Comparison of ENCODE assay signal across 12 cellular contexts in the genomic region with DNA sequence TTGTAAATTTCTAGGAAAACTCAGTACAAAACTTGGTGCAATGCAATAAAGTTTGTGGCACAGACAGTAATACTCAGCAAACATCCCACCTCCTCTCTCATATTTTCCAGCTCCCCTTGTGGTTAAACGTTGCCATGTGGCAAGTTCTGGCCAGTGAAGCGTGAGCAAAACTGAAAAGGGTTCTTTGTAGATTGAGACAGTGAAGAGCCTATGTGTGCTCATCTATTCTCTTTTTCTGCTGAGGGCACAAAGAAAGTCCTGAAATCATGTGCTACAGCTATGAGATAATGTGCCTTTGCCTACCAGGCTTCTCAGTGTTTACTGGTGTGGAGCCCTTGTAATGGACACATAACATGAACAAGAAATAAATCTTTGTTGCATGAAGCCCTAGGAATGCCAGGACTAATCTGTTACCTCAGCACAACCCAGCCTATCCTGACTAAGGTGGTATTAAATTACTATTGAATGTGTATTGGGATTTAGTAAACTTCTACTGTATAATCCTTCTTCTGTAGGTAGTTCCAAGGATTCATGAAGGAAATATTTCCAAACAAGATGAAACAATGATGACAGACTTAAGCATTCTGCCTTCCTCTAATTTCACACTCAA. TPM values are rescaled to one million over a fixed set of nuclear protein-coding genes. Genes with fewer than 3 reads are reported as not detected.
DNase-seq lines count a peak whose midpoint lies in the region; ATAC-seq, FAIRE-seq and TF ChIP-seq lines count a peak whose summit lies in the region.
"Had no signal": no experiment of that assay in that cellular context is flagged by ENCODE, and none has a peak within 500 bp of the region (broad histone marks: within the 10 kb centered on the region; RNA-seq: fewer than 3 reads in every experiment).

No MANE protein-coding gene starts in this region.

- H3K36me3 ChIP-seq in kidney epithelial cell (ENCODE audit: control insufficient read depth, insufficient read depth, low read length) (no peaks in the 10 kb centered on the region), thyroid gland (no peaks in the 10 kb centered on the region), MG63 (no peaks in the 10 kb centered on the region)
- H3K36me3 ChIP-seq: neutrophil had no signal

- no peaks in the 10 kb centered on the region for H3K4me1 Mint-ChIP-seq in naive thymus-derived CD8-positive, alpha-beta T cell

- H3K9me3 Mint-ChIP-seq in naive thymus-derived CD8-positive, alpha-beta T cell: no peaks in the 10 kb centered on the region

- TF ChIP-seq POLR2A in thyroid gland (IDR thresholded peaks at IDR 0.05): no peak

- H3K27me3 Mint-ChIP-seq in naive thymus-derived CD8-positive, alpha-beta T cell: no peaks in the 10 kb centered on the region

- no peak overlapping the region for H3K27ac Mint-ChIP-seq in naive thymus-derived CD8-positive, alpha-beta T cell

- H3K9me3 ChIP-seq in thyroid gland (no peaks in the 10 kb centered on the region), MG63 (no peaks in the 10 kb centered on the region)
- H3K9me3 ChIP-seq: body of pancreas, neutrophil had no signal

- H3K4me3 Mint-ChIP-seq in naive thymus-derived CD8-positive, alpha-beta T cell: no peak overlapping the region

- no peaks in the 10 kb centered on the region for H3K4me1 ChIP-seq in thyroid gland
- H3K4me1 ChIP-seq: body of pancreas had no signal

- POLR2A ChIA-PET in naive thymus-derived CD8-positive, alpha-beta T cell (lab: Charles Lee): no interaction called here

- peak; percentile 38 for FAIRE-seq in RCC 7860 (lab: Jason Lieb, UNC)

- intact Hi-C loops in thyroid gland (cut with DNase I): no loop called here

- peak; percentile 56 for DNase-seq in COLO829 (ENCODE audit: low spot score)
- DNase-seq in RCC 7860 (ENCODE audit: low spot score): peak; percentile 14
- DNase-seq in kidney epithelial cell (ENCODE audit: low read depth): peak; percentile 10
- no peak for DNase-seq in thyroid gland
- no peak for DNase-seq in naive thymus-derived CD8-positive, alpha-beta T cell
- DNase-seq in MG63: no peak
- DNase-seq: activated CD4-positive, CD25-positive, alpha-beta regulatory T cell; body of pancreas had no signal

- WGBS in thyroid gland, 2 donors: 32 to 58% methylated on average over 2 of the region's 2 CpGs

- H3K27me3 ChIP-seq in kidney epithelial cell (ENCODE audit: control insufficient read depth, insufficient read depth, low read length) (no peaks in the 10 kb centered on the region), thyroid gland (no peaks in the 10 kb centered on the region), MG63 (no peaks in the 10 kb centered on the region)
- H3K27me3 ChIP-seq: body of pancreas had no signal

- TF ChIP-seq CTCF in kidney epithelial cell (IDR thresholded peaks at IDR 0.05; ENCODE audit: insufficient read depth, low read length, poor library complexity, severe bottlenecking) (peak; percentile 12), thyroid gland (IDR thresholded peaks at IDR 0.05) (no peak)

- no peak overlapping the region for H3K27ac ChIP-seq in thyroid gland
- H3K27ac ChIP-seq: body of pancreas, neutrophil had no signal

- H3K36me3 Mint-ChIP-seq in naive thymus-derived CD8-positive, alpha-beta T cell: no peaks in the 10 kb centered on the region

- H3K4me3 ChIP-seq in kidney epithelial cell (ENCODE audit: low read depth, low read length) (no peak overlapping the region), thyroid gland (replicated peaks in 1 of 3) (no peak overlapping the region), MG63 (no peak overlapping the region)
- H3K4me3 ChIP-seq: body of pancreas had no signal

- peak; percentile 78 for ATAC-seq in GM19463 (IDR thresholded peaks at IDR 0.05; ENCODE audit: unreplicated experiment)
- ATAC-seq in HG03095 (IDR thresholded peaks at IDR 0.05; ENCODE audit: unreplicated experiment): no peak
- no peak for ATAC-seq in naive thymus-derived CD8-positive, alpha-beta T cell
- ATAC-seq: body of pancreas had no signal

RNA-seq across cellular contexts. Expression of a gene that starts 13.0 kb away (rescaled TPM):
- 22.1 and 22.7 TPM in 2 replicates for total RNA-seq in kidney epithelial cell
- 1 to 10 TPM in 2 of 4 donors, under 1 TPM in 1, not detected in 1; 0.67 to 2.1 (median 1.8) TPM for total RNA-seq in thyroid gland
- total RNA-seq in naive thymus-derived CD8-positive, alpha-beta T cell: not detected
- polyA plus RNA-seq in naive thymus-derived CD8-positive, alpha-beta T cell: under 1 TPM in 2 of 3 donors, not detected in 1; 0.19 to 0.73 TPM
- 55.7 and 57.0 TPM in 2 replicates for total RNA-seq in MG63 (2014; rRNA removed; shearing (Covaris generic); ENCODE audit: low replicate concordance)

RNA-seq across cellular contexts. Expression of a gene that starts 47.7 kb away (rescaled TPM):
- total RNA-seq in kidney epithelial cell (0.07 and 0.21 TPM in 2 replicates), thyroid gland (10 to 100 TPM in 2 of 4 donors, 1 to 10 TPM in 2; 3.5 to 36.6 (median 15.0) TPM)
- under 1 TPM in 1 of 2 experiments, not detected in 1; 0.49 TPM for total RNA-seq in naive thymus-derived CD8-positive, alpha-beta T cell
- under 1 TPM in 2 of 3 donors, not detected in 1; 0.46 to 0.55 TPM for polyA plus RNA-seq in naive thymus-derived CD8-positive, alpha-beta T cell
- not detected in 2 replicates for total RNA-seq in MG63 (2014; rRNA removed; shearing (Covaris generic); ENCODE audit: low replicate concordance)
- total RNA-seq: glomerular endothelial cell had no signal

Comparison
In these comparisons a context has a peak if more than half of its experiments do, and no peak if none do; other contexts are left out.
1. DNase-seq: peak in COLO829 (single experiment), RCC 7860 (single experiment) and kidney epithelial cell (single experiment); none in thyroid gland (0 of 2), naive thymus-derived CD8-positive, alpha-beta T cell (0 of 10) and MG63 (single experiment).